ENCODE assay signal across 8 cellular contexts in genomic region chr4:123649644-123650356, GRCh38.
DNase-seq lines count a peak whose midpoint lies in the region; ATAC-seq, FAIRE-seq and TF ChIP-seq lines count a peak whose summit lies in the region.

No MANE protein-coding gene starts in this region.

- H3K27me3 ChIP-seq in esophagus squamous epithelium (no peaks in the 10 kb centered on the region), parathyroid adenoma (ENCODE audit: control insufficient read depth, insufficient read depth, low read length) (no peaks in the 10 kb centered on the region)

- H3K27ac ChIP-seq in esophagus squamous epithelium, result peak overlapping the region; percentile 54 to 77 (median 64)
- peak overlapping the region; percentile 47 for H3K27ac ChIP-seq in parathyroid adenoma

- H2AFZ ChIP-seq in parathyroid adenoma, result no peak overlapping the region

- no peak overlapping the region for H3K9ac ChIP-seq in parathyroid adenoma

- no peaks in the 10 kb centered on the region for H3K36me3 ChIP-seq in esophagus squamous epithelium
- H3K36me3 ChIP-seq in parathyroid adenoma (ENCODE audit: control insufficient read depth, insufficient read depth, low read length), result no peaks in the 10 kb centered on the region

- ATAC-seq in GM18861 (IDR thresholded peaks at IDR 0.05; ENCODE audit: unreplicated experiment) (peak; percentile 31), HG03060 (IDR thresholded peaks at IDR 0.05; ENCODE audit: low read depth, unreplicated experiment) (peak; percentile 25), omental fat pad (ENCODE audit: low FRiP score) (no peak)

- 24 to 42% methylated on average over 10 of the region's 11 CpGs for WGBS in esophagus squamous epithelium, 2 donors

- H3K4me1 ChIP-seq in esophagus squamous epithelium (peaks cover 11 to 43% (median 12%) of the 10 kb centered on the region in 3 donors), parathyroid adenoma (no peaks in the 10 kb centered on the region)

- no peak for TF ChIP-seq POLR2A in esophagus squamous epithelium (IDR thresholded peaks at IDR 0.05)

- TF ChIP-seq CTCF in esophagus squamous epithelium (IDR thresholded peaks at IDR 0.05), result no peak
- no peak for TF ChIP-seq CTCF in parathyroid adenoma (IDR thresholded peaks at IDR 0.05)
- no peak for TF ChIP-seq CTCF in omental fat pad (IDR thresholded peaks at IDR 0.05)

- FAIRE-seq in HTR-8/SVneo (lab: Jason Lieb, UNC), result no peak

- H3K4me3 ChIP-seq in esophagus squamous epithelium (peak overlapping the region in 1 of 4 donors; percentile 19), parathyroid adenoma (ENCODE audit: low read depth, low read length) (no peak overlapping the region)

- H3K9me3 ChIP-seq in esophagus squamous epithelium (no peaks in the 10 kb centered on the region), parathyroid adenoma (ENCODE audit: control insufficient read depth, low read length) (no peaks in the 10 kb centered on the region)

- peak; percentile 99 for DNase-seq in NCI-H526 treated with DMSO at 0.1 percent for 48 hours (lab: John Stamatoyannopoulos, UW)
- no peak for DNase-seq in esophagus squamous epithelium (lab: John Stamatoyannopoulos, UW)
- DNase-seq in omental fat pad (ENCODE audit: low spot score), result no peak
- DNase-seq in HTR-8/SVneo (ENCODE audit: insufficient read length, low spot score), result no peak
- DNase-seq in NCI-H524 treated with DMSO at 0.1 percent for 48 hours (lab: John Stamatoyannopoulos, UW), result no peak

- no peaks in the 10 kb centered on the region for H3K79me2 ChIP-seq in parathyroid adenoma

- intact Hi-C loops in esophagus squamous epithelium (cut with DNase I), result no loop called here

- H3K4me2 ChIP-seq in parathyroid adenoma (ENCODE audit: low read length), result no peak overlapping the region
